Comparison of ENCODE assay signal across 24 cellular contexts in the genomic region with DNA sequence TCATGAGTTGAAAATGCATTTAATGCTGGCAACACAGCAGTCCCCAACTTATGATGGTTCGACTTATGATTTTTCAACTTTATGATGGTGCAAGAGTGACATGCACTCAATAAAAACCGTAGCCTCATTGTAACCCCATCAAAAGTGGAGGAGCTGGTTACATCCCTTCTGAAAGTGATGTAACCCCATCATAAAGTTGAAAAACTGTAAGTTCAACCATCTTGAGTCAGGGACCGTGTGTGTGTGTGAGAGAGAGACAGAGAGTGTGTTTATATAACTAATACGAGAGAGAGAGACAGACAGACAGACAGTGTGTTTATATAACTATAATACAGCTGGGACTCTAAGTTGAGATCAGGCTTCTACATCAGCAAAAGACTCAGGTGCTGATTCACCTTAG. TPM values are rescaled to one million over a fixed set of nuclear protein-coding genes. Genes with fewer than 3 reads are reported as not detected.
DNase-seq lines count a peak whose midpoint lies in the region; ATAC-seq and TF ChIP-seq lines count a peak whose summit lies in the region.
"Had no signal": no experiment of that assay in that cellular context is flagged by ENCODE, and none has a peak within 500 bp of the region (broad histone marks: within the 10 kb centered on the region; RNA-seq: fewer than 3 reads in every experiment).

No MANE protein-coding gene starts in this region.

- CTCF ChIA-PET in activated CD8-positive, alpha-beta T cell treated with anti-CD3 and anti-CD28 coated beads, Interleukin-2, amount 10 ng/mL, durations not matched to agents 7 days and 5 days (lab: Charles Lee): interaction anchor here (0.8 to 2.6 kb wide), 5 partner anchors 11 to 40 kb away, joined by 4 to 14 read pairs (median 6); no protein-coding TSS in a partner anchor

- H3K36me3 ChIP-seq in left ventricle myocardium inferior: peaks cover 10% of the 10 kb centered on the region
- peaks cover 32% of the 10 kb centered on the region for H3K36me3 ChIP-seq in neutrophil
- H3K36me3 ChIP-seq: pancreas, right lobe of liver had no signal

- no peaks in the 10 kb centered on the region for H3K9me3 ChIP-seq in left ventricle myocardium inferior (replicated peaks)
- no peaks in the 10 kb centered on the region for H3K9me3 ChIP-seq in neutrophil
- H3K9me3 ChIP-seq: pancreas, right lobe of liver had no signal

- TF ChIP-seq CTCF in left ventricle myocardium inferior (IDR thresholded peaks at IDR 0.05; ENCODE audit: borderline replicate concordance): no peak
- TF ChIP-seq CTCF in neutrophil (IDR thresholded peaks at IDR 0.05): no peak

- H3K4me3 ChIP-seq in left ventricle myocardium inferior (no peak overlapping the region), neutrophil (ENCODE audit: low read depth in 1 of 2, low read length in 1 of 2) (no peak overlapping the region)
- H3K4me3 ChIP-seq: pancreas, right lobe of liver had no signal

- H3K9me3 Mint-ChIP-seq in activated CD8-positive, alpha-beta T cell treated with anti-CD3 and anti-CD28 coated beads, Interleukin-2, amount 10 ng/mL, durations not matched to agents 7 days and 5 days (ENCODE audit: insufficient read depth): no peaks in the 10 kb centered on the region
- no peaks in the 10 kb centered on the region for H3K9me3 Mint-ChIP-seq in immature natural killer cell
- H3K9me3 Mint-ChIP-seq: activated T-cell treated with anti-CD3 and anti-CD28 coated beads, Interleukin-2, amount 50 U/mL, for 4 hours; endodermal cell; type B pancreatic cell had no signal

- no peaks in the 10 kb centered on the region for H3K27me3 Mint-ChIP-seq in activated CD8-positive, alpha-beta T cell treated with anti-CD3 and anti-CD28 coated beads, Interleukin-2, amount 10 ng/mL, durations not matched to agents 7 days and 5 days (ENCODE audit: low read depth)
- H3K27me3 Mint-ChIP-seq in immature natural killer cell (ENCODE audit: low read depth in 3 of 3): peaks cover 0 to 13% (median 5%) of the 10 kb centered on the region in 3 donors
- H3K27me3 Mint-ChIP-seq: type B pancreatic cell had no signal

- H3K4me1 ChIP-seq in left ventricle myocardium inferior: peaks cover 95% of the 10 kb centered on the region
- H3K4me1 ChIP-seq in neutrophil (ENCODE audit: control insufficient read depth in 1 of 2, insufficient read depth in 1 of 2, low read depth in 1 of 2, low read length in 1 of 2): peaks cover 69 to 80% of the 10 kb centered on the region in 2 experiments

- POLR2A ChIA-PET in activated CD8-positive, alpha-beta T cell treated with anti-CD3 and anti-CD28 coated beads, Interleukin-2, amount 10 ng/mL, durations not matched to agents 7 days and 5 days (lab: Charles Lee): interaction anchor here (0.7 to 1.9 kb wide), 5 partner anchors 8 to 39 kb away, joined by 3 to 5 read pairs (median 3); no protein-coding TSS in a partner anchor

- H3K36me3 Mint-ChIP-seq in activated CD8-positive, alpha-beta T cell treated with anti-CD3 and anti-CD28 coated beads, Interleukin-2, amount 10 ng/mL, durations not matched to agents 7 days and 5 days (ENCODE audit: low read depth): peaks cover 29% of the 10 kb centered on the region
- peaks cover 0 to 4% (median 0%) of the 10 kb centered on the region in 3 donors for H3K36me3 Mint-ChIP-seq in immature natural killer cell
- H3K36me3 Mint-ChIP-seq: brain had no signal

- H3K27me3 ChIP-seq in left ventricle myocardium inferior (ENCODE audit: low read depth) (no peaks in the 10 kb centered on the region), neutrophil (no peaks in the 10 kb centered on the region)
- H3K27me3 ChIP-seq: pancreas, right lobe of liver had no signal

- H3K27ac ChIP-seq in left ventricle myocardium inferior (replicated peaks) (peak overlapping the region; percentile 84), neutrophil (peak overlapping the region; percentile 91)
- H3K27ac ChIP-seq: pancreas, right lobe of liver had no signal

- H3K27ac Mint-ChIP-seq in activated CD8-positive, alpha-beta T cell treated with anti-CD3 and anti-CD28 coated beads, Interleukin-2, amount 10 ng/mL, durations not matched to agents 7 days and 5 days: peak overlapping the region; percentile 10
- peak overlapping the region in 2 of 6 donors; percentile 1 to 48 for H3K27ac Mint-ChIP-seq in immature natural killer cell
- H3K27ac Mint-ChIP-seq: brain, endodermal cell had no signal

- no peak for ATAC-seq in activated CD8-positive, alpha-beta T cell treated with anti-CD3 and anti-CD28 coated beads, Interleukin-2, amount 10 ng/mL, durations not matched to agents 7 days and 5 days
- ATAC-seq: activated T-cell treated with anti-CD3 and anti-CD28 coated beads, Interleukin-2, amount 50 U/mL, for 4 hours; pancreas; right lobe of liver had no signal

- peaks cover 62% of the 10 kb centered on the region for H3K4me1 Mint-ChIP-seq in activated CD8-positive, alpha-beta T cell treated with anti-CD3 and anti-CD28 coated beads, Interleukin-2, amount 10 ng/mL, durations not matched to agents 7 days and 5 days (ENCODE audit: low read depth)
- H3K4me1 Mint-ChIP-seq in immature natural killer cell: peaks cover 87 to 100% of the 10 kb centered on the region in 2 donors
- H3K4me1 Mint-ChIP-seq: endodermal cell had no signal

- intact Hi-C loops in left ventricle myocardium inferior (cut with micrococcal nuclease) (no loop called here), cardiac septum (cut with DNase I) (no loop called here)

- no peak overlapping the region for H3K4me3 Mint-ChIP-seq in activated CD8-positive, alpha-beta T cell treated with anti-CD3 and anti-CD28 coated beads, Interleukin-2, amount 10 ng/mL, durations not matched to agents 7 days and 5 days
- H3K4me3 Mint-ChIP-seq in immature natural killer cell: no peak overlapping the region
- H3K4me3 Mint-ChIP-seq: activated T-cell treated with anti-CD3 and anti-CD28 coated beads, Interleukin-2, amount 50 U/mL, for 4 hours; brain; endodermal cell had no signal

- DNase-seq in SIG-M5 treated with dmso at 0.1 percent for 504 hours (lab: John Stamatoyannopoulos, UW; ENCODE audit: unreplicated experiment): peak; percentile 19
- DNase-seq in SIG-M5 (lab: John Stamatoyannopoulos, UW): no peak
- DNase-seq in left ventricle myocardium inferior: no peak
- no peak for DNase-seq in cardiac septum (ENCODE audit: low spot score)
- DNase-seq in activated CD8-positive, alpha-beta T cell treated with anti-CD3 and anti-CD28 coated beads, Interleukin-2, amount 10 ng/mL, durations not matched to agents 7 days and 5 days: no peak
- DNase-seq in NCI-H128 (lab: John Stamatoyannopoulos, UW; ENCODE audit: unreplicated experiment): no peak
- DNase-seq in immature natural killer cell: no peak
- DNase-seq: 8988T; activated CD4-positive, alpha-beta T cell treated with anti-CD3 and anti-CD28 coated beads, Interleukin-2, amount 50 U/mL, for 1 hour; activated T-cell treated with anti-CD3 and anti-CD28 coated beads, Interleukin-2, amount 50 U/mL, for 4 hours; COR-L47; cortex of kidney; EL; endodermal cell; kidney glomerular epithelial cell; NCI-H1092; NCI-H1930; NCI-H226; NCI-H748 treated with DMSO at 0.1 percent for 48 hours; pancreas had no signal

RNA-seq across cellular contexts. Expression of gene ANXA11, which starts 21.0 kb away (rescaled TPM):
- 390 TPM for total RNA-seq in left ventricle myocardium inferior
- 406 TPM for total RNA-seq in cardiac septum
- total RNA-seq in activated CD8-positive, alpha-beta T cell treated with anti-CD3 and anti-CD28 coated beads, Interleukin-2, amount 10 ng/mL, durations not matched to agents 7 days and 5 days: 100 to 1,000 TPM; 249 to 277 TPM
- 100 to 1,000 TPM; 136 to 270 (median 181) TPM for polyA plus RNA-seq in immature natural killer cell

RNA-seq across cellular contexts. Expression of gene PLAC9, which starts 51.8 kb away (rescaled TPM):
- 34.3 TPM for total RNA-seq in left ventricle myocardium inferior
- total RNA-seq in cardiac septum: 30.4 TPM
- total RNA-seq in activated CD8-positive, alpha-beta T cell treated with anti-CD3 and anti-CD28 coated beads, Interleukin-2, amount 10 ng/mL, durations not matched to agents 7 days and 5 days: not detected
- not detected for polyA plus RNA-seq in immature natural killer cell
- total RNA-seq: activated T-cell treated with anti-CD3 and anti-CD28 coated beads, Interleukin-2, amount 50 U/mL, for 4 hours had no signal

Comparison
In these comparisons a context has a peak if more than half of its experiments do, and no peak if none do; other contexts are left out.
1. RNA of gene PLAC9, which starts 51.8 kb away (total RNA-seq): 34.3 TPM in left ventricle myocardium inferior (single experiment) and 30.4 TPM in cardiac septum (single experiment); not detected in activated CD8-positive, alpha-beta T cell treated with anti-CD3 and anti-CD28 coated beads, Interleukin-2, amount 10 ng/mL, durations not matched to agents 7 days and 5 days; every median in the first group is over 10 times any median in the second.